Comparison of ENCODE assay signal across 24 cellular contexts in genomic region chr3:86880066-86880465, GRCh38.
"Had no signal": no experiment of that assay in that cellular context is flagged by ENCODE, and none has a peak within 500 bp of the region (broad histone marks: within the 10 kb centered on the region; RNA-seq: fewer than 3 reads in every experiment).

No MANE protein-coding gene starts in this region.

- H3K4me3 ChIP-seq: colonic mucosa, coronary artery, dorsolateral prefrontal cortex, esophagus muscularis mucosa, esophagus squamous epithelium, gastrocnemius medialis, gastroesophageal sphincter, heart left ventricle, heart right ventricle had no signal

- DNase-seq: colonic mucosa; cortex of kidney; dermis blood vessel endothelial cell; dorsolateral prefrontal cortex; effector CD4-positive, alpha-beta T cell; effector CD8-positive, alpha-beta T cell; effector memory CD4-positive, alpha-beta T cell; effector memory CD8-positive, alpha-beta T cell; endodermal cell; erythroblast; esophagus squamous epithelium; foreskin fibroblast; foreskin keratinocyte; foreskin melanocyte; gastrocnemius medialis; glutamatergic neuron; head of caudate nucleus; heart left ventricle; heart right ventricle had no signal

- H3K36me3 ChIP-seq: colonic mucosa, esophagus muscularis mucosa, esophagus squamous epithelium, gastrocnemius medialis, gastroesophageal sphincter, heart left ventricle, heart right ventricle had no signal

- H3K9me3 ChIP-seq: colonic mucosa, esophagus muscularis mucosa, esophagus squamous epithelium, gastrocnemius medialis, gastroesophageal sphincter, heart left ventricle had no signal

- H3K4me1 ChIP-seq: colonic mucosa, esophagus muscularis mucosa, esophagus squamous epithelium, foreskin keratinocyte, gastrocnemius medialis, gastroesophageal sphincter, heart left ventricle, heart right ventricle had no signal

- H3K27ac ChIP-seq: colonic mucosa, coronary artery, dorsolateral prefrontal cortex, epithelial cell of prostate, esophagus muscularis mucosa, esophagus squamous epithelium, foreskin keratinocyte, gastrocnemius medialis, gastroesophageal sphincter, heart left ventricle, heart right ventricle had no signal

- ATAC-seq: effector memory CD8-positive, alpha-beta T cell; esophagus mucosa; foreskin keratinocyte; gastrocnemius medialis; gastroesophageal sphincter; heart left ventricle; heart right ventricle had no signal

- H3K27me3 ChIP-seq: colonic mucosa, esophagus muscularis mucosa, esophagus squamous epithelium, foreskin keratinocyte, gastrocnemius medialis, gastroesophageal sphincter, heart left ventricle, heart right ventricle had no signal
